In the genomic region with DNA sequence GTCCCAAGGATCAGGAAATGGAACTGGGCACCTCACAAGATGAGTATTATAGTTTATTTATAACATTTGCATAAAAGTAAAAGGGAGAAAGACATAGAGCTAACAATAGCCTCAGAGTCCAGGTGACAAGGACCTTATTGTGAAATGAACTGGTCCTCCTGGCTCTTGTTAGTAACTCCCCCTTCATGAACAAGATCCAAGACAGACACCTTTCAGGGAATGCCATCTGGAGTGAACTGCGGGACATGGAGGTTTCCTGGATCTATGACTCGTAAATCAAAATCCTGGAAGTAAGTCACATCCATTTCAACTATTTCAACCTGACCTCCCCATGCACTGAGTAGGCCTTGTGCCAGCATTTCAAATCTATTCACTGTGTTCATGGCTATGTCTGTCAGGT, we compare ENCODE assay signal across 16 cellular contexts.
DNase-seq lines count a peak whose midpoint lies in the region; ATAC-seq and TF ChIP-seq lines count a peak whose summit lies in the region.
"Had no signal": no experiment of that assay in that cellular context is flagged by ENCODE, and none has a peak within 500 bp of the region (broad histone marks: within the 10 kb centered on the region; RNA-seq: fewer than 3 reads in every experiment).

No MANE protein-coding gene starts in this region.

- intact Hi-C loops in mammary epithelial cell (cut with micrococcal nuclease): no loop called here

- H2AFZ ChIP-seq in ACC112 (ENCODE audit: low read length, unreplicated experiment): peak overlapping the region; percentile 7
- H2AFZ ChIP-seq in mammary epithelial cell (ENCODE audit: low read depth, low read length): peak overlapping the region; percentile 2

- 35% methylated on average over 2 of the region's 2 CpGs for WGBS in mammary epithelial cell (ENCODE audit: low coverage, missing lambda C conversion rate)

- H3K4me2 ChIP-seq in mammary epithelial cell (ENCODE audit: insufficient read depth, low read depth, low read length): no peak overlapping the region

- dilution Hi-C loops in mammary epithelial cell (cut with HindIII; ENCODE audit: low sequenced_read_pairs): no loop called here

- H3K4me1 ChIP-seq in ACC112 (ENCODE audit: control insufficient read depth, insufficient read depth, low read length, unreplicated experiment) (peaks cover 17% of the 10 kb centered on the region), mammary epithelial cell (ENCODE audit: insufficient read depth, low read length) (peaks cover 12% of the 10 kb centered on the region)
- H3K4me1 ChIP-seq: Caco-2, SJCRH30 had no signal

- in situ Hi-C loops in mammary epithelial cell (cut with MboI; ENCODE audit: low sequenced_read_pairs in 2 of 2): no loop called here

- H3K4me3 ChIP-seq in ACC112 (ENCODE audit: low read depth, low read length) (no peak overlapping the region), mammary epithelial cell (replicated peaks in 1 of 3; ENCODE audit: insufficient read depth in 1 of 3, low read depth in 2 of 3, low read length in 3 of 3) (no peak overlapping the region)
- H3K4me3 ChIP-seq: SJCRH30 had no signal

- H3K79me2 ChIP-seq in ACC112 (ENCODE audit: control insufficient read depth, insufficient read depth, low read length, unreplicated experiment) (no peaks in the 10 kb centered on the region), mammary epithelial cell (ENCODE audit: insufficient read depth, low read length) (no peaks in the 10 kb centered on the region)

- no peak overlapping the region for H3K27ac ChIP-seq in ACC112 (ENCODE audit: low read depth, low read length)
- H3K27ac ChIP-seq in mammary epithelial cell (ENCODE audit: insufficient read depth, low read depth, low read length): no peak overlapping the region
- H3K27ac ChIP-seq: SJCRH30 had no signal

- no peak for TF ChIP-seq CTCF in mammary epithelial cell (conservative IDR thresholded peaks at IDR 0.05 in 1 of 2, IDR thresholded peaks at IDR 0.05 in 1 of 2; ENCODE audit: extremely low read depth in 1 of 2, insufficient read depth in 1 of 2, low read depth in 1 of 2, low read length in 2 of 2)

- H3K27me3 ChIP-seq in ACC112 (ENCODE audit: insufficient read depth, low read length): no peaks in the 10 kb centered on the region
- no peaks in the 10 kb centered on the region for H3K27me3 ChIP-seq in mammary epithelial cell (ENCODE audit: insufficient read depth, low read length)
- H3K27me3 ChIP-seq: SJCRH30 had no signal

- DNase-seq in LHCN-M2 (ENCODE audit: low read depth) (peak; percentile 35), mammary epithelial cell (no peak), glomerular visceral epithelial cell (ENCODE audit: extremely low spot score) (peak; percentile 4)
- no peak for DNase-seq in activated naive CD4-positive, alpha-beta T cell treated with anti-CD3 and anti-CD28 coated beads, Interleukin-2, amount 50 U/mL, for 16 hours
- DNase-seq in stimulated activated CD4-positive, alpha-beta T cell treated with anti-CD3 and anti-CD28 coated beads, Interleukin-2, amount 100 ng/mL, for 48 hours: no peak
- DNase-seq: Caco-2, GDM1, Kasumi-1, NCI-H1436, NCI-H2081, NCI-H2227 treated with DMSO at 0.1 percent for 48 hours, NCI-H526, SJCRH30 had no signal

- no TSS peak for BruUV-seq in mammary epithelial cell (replicated peaks; lab: Mats Ljungman, UMichigan)

- H4K20me1 ChIP-seq in mammary epithelial cell (ENCODE audit: insufficient read depth, low read length): no peaks in the 10 kb centered on the region

- ATAC-seq in HG02763 (IDR thresholded peaks at IDR 0.05; ENCODE audit: unreplicated experiment) (no peak), GM18873 (IDR thresholded peaks at IDR 0.05; ENCODE audit: low FRiP score, unreplicated experiment) (no peak)

- H3K36me3 ChIP-seq in ACC112 (ENCODE audit: insufficient read depth, low read length): peaks cover 3% of the 10 kb centered on the region; the same call in 1 of the 2 replicates
- no peaks in the 10 kb centered on the region for H3K36me3 ChIP-seq in mammary epithelial cell (ENCODE audit: insufficient read depth, low read length)
- H3K36me3 ChIP-seq: SJCRH30 had no signal

- H3K9me3 ChIP-seq in mammary epithelial cell (replicated peaks; ENCODE audit: insufficient read depth, low read length): no peaks in the 10 kb centered on the region
- H3K9me3 ChIP-seq: Caco-2 had no signal

- CTCF ChIA-PET in mammary epithelial cell (lab: Charles Lee; ENCODE audit: low non-redundant PET): no interaction called here

- no peak overlapping the region for H3K9ac ChIP-seq in mammary epithelial cell (ENCODE audit: insufficient read depth, low read length)

Comparison
In these comparisons a context has a peak if more than half of its experiments do, and no peak if none do; other contexts are left out.
1. DNase-seq: peak in LHCN-M2 (single experiment) and glomerular visceral epithelial cell (single experiment); none in mammary epithelial cell (single experiment), activated naive CD4-positive, alpha-beta T cell treated with anti-CD3 and anti-CD28 coated beads, Interleukin-2, amount 50 U/mL, for 16 hours (single experiment) and stimulated activated CD4-positive, alpha-beta T cell treated with anti-CD3 and anti-CD28 coated beads, Interleukin-2, amount 100 ng/mL, for 48 hours (0 of 2).